17 cellular contexts compared by ENCODE assay signal in genomic region chr21:28893687-28894086, GRCh38.
"Had no signal": no experiment of that assay in that cellular context is flagged by ENCODE, and none has a peak within 500 bp of the region (broad histone marks: within the 10 kb centered on the region; RNA-seq: fewer than 3 reads in every experiment).

No MANE protein-coding gene starts in this region.

- H3K9me3 ChIP-seq: heart left ventricle, mucosa of descending colon had no signal

- H3K4me1 ChIP-seq: heart left ventricle had no signal

- DNase-seq: activated CD4-positive, alpha-beta T cell treated with anti-CD3 and anti-CD28 coated beads, Interleukin-2, amount 10 ng/mL, durations not matched to agents 7 days and 5 days; activated CD8-positive, alpha-beta T cell treated with anti-CD3 and anti-CD28 coated beads, Interleukin-2, amount 10 ng/mL, durations not matched to agents 7 days and 5 days; activated naive CD4-positive, alpha-beta T cell treated with anti-CD3 and anti-CD28 coated beads for 36 hours; activated T-cell treated with anti-CD3 and anti-CD28 coated beads, Interleukin-2, amount 50 U/mL, for 4 hours; cortex of kidney; heart left ventricle; immature natural killer cell; left ventricle myocardium superior; mucosa of descending colon; naive B cell; stimulated activated CD4-positive, alpha-beta T cell treated with anti-CD3 and anti-CD28 coated beads, Interleukin-12 subunit alpha, Interleukin-12 subunit beta, amount 100 ng/mL, for 4 hours; stimulated activated CD4-positive, alpha-beta T cell treated with anti-CD3 and anti-CD28 coated beads, Interleukin-1b, Interleukin-23, amount 100 ng/mL, for 48 hours; stimulated activated naive CD4-positive, alpha-beta T cell treated with Interleukin-2 at 50 U/mL for 16 hours; T1000 had no signal

- ATAC-seq: activated CD8-positive, alpha-beta T cell treated with anti-CD3 and anti-CD28 coated beads, Interleukin-2, amount 10 ng/mL, durations not matched to agents 7 days and 5 days; activated T-cell treated with anti-CD3 and anti-CD28 coated beads, Interleukin-2, amount 50 U/mL, for 4 hours; gastroesophageal sphincter; heart left ventricle; left ventricle myocardium superior; mucosa of descending colon had no signal

- H3K27ac ChIP-seq: heart left ventricle had no signal

- H3K27me3 ChIP-seq: gastroesophageal sphincter, tibial nerve had no signal

- H3K36me3 ChIP-seq: gastroesophageal sphincter, heart left ventricle, tibial nerve had no signal

- FAIRE-seq: urothelium cell line had no signal

- H3K4me3 ChIP-seq: gastroesophageal sphincter, heart left ventricle, mucosa of descending colon, tibial nerve had no signal
